In the genomic region with DNA sequence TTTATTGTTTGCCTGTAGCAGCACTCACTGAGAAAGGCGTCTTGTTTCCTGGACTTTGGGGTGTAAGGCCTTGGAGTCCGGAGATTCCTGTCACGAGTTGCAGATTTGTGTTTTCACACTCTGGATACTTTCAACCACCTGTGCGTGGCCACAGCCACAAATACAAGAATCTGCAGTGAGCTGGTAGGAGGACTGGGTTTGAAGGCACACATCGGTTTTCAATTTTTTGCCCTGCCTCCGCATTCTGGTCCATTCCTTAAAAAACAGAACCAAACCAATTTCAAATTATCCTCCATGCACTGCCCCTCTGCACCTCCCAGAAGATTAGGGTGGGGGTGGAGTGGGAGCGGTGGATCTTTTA, we compare ENCODE assay signal across 1 cellular context.
TF ChIP-seq lines count a peak whose summit lies in the region.

No MANE protein-coding gene starts in this region.

TF ChIP-seq in A549, 52 proteins besides CTCF, POLR2A, EP300 and RAD21 (continued from another document):
- no peak for TF ChIP-seq HOXB5 (CRISPR knock-in tag; IDR thresholded peaks at IDR 0.05)
- no peak for TF ChIP-seq NPAS2 (CRISPR knock-in tag; IDR thresholded peaks at IDR 0.05; ENCODE audit: borderline replicate concordance)
- no peak for TF ChIP-seq ZFP36 (IDR thresholded peaks at IDR 0.05; ENCODE audit: borderline replicate concordance, partially characterized antibody)
- TF ChIP-seq FOSL2 (IDR thresholded peaks at IDR 0.05), result no peak
- no peak for TF ChIP-seq FOSL2 (CRISPR knock-in tag; IDR thresholded peaks at IDR 0.05)
- TF ChIP-seq, protein P1, sequence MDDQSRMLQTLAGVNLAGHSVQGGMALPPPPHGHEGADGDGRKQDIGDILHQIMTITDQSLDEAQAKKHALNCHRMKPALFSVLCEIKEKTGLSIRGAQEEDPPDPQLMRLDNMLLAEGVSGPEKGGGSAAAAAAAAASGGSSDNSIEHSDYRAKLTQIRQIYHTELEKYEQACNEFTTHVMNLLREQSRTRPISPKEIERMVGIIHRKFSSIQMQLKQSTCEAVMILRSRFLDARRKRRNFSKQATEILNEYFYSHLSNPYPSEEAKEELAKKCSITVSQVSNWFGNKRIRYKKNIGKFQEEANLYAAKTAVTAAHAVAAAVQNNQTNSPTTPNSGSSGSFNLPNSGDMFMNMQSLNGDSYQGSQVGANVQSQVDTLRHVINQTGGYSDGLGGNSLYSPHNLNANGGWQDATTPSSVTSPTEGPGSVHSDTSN (IDR thresholded peaks at IDR 0.05), result no peak
- no peak for TF ChIP-seq EHF (CRISPR knock-in tag; IDR thresholded peaks at IDR 0.05)
